ENCODE assay signal across 8 cellular contexts in the genomic region with DNA sequence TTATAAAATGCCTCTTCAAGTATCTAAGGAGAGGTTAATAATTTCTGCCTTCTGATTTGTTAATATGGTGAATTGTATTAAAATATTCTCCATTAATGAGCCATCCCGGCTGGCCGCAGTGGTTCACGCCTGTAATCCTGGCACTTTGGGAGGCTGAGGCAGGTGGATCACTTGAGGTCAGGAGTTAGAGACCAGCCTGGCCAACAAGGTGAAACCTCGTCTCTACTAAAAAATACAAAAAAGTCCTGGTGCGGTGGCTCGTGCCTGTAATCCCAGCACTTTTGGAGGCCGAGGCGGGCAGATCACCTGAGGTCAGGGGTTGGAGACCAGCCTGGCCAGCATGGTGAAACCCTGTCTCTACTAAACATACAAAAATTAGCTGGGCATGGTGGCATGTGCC. TPM values are rescaled to one million over a fixed set of nuclear protein-coding genes. Genes with fewer than 3 reads are reported as not detected.
DNase-seq lines count a peak whose midpoint lies in the region; ATAC-seq and TF ChIP-seq lines count a peak whose summit lies in the region.
"Not testable (repeated sequence)": the region's sequence is repeated elsewhere in the genome, so short reads cannot be mapped to it uniquely, and the experiment has no call there.
"Had no signal": no experiment of that assay in that cellular context is flagged by ENCODE, and none has a peak within 500 bp of the region (broad histone marks: within the 10 kb centered on the region; RNA-seq: fewer than 3 reads in every experiment).

No MANE protein-coding gene starts in this region.

- intact Hi-C loops in posterior vena cava (cut with DNase I): not testable (repeated sequence)

- H3K4me3 Mint-ChIP-seq in activated CD8-positive, alpha-beta T cell treated with anti-CD3 and anti-CD28 coated beads, Interleukin-2, amount 10 ng/mL, durations not matched to agents 7 days and 5 days; endothelial cell (ENCODE audit: unreplicated experiment); type B pancreatic cell: not testable (repeated sequence)

- H3K4me1 ChIP-seq in right atrium auricular region: not testable (repeated sequence)

- not testable (repeated sequence) for H3K9me3 ChIP-seq in right atrium auricular region

- CTCF ChIA-PET in activated CD8-positive, alpha-beta T cell treated with anti-CD3 and anti-CD28 coated beads, Interleukin-2, amount 10 ng/mL, durations not matched to agents 7 days and 5 days (lab: Charles Lee): not testable (repeated sequence)

- H3K4me3 ChIP-seq in right atrium auricular region: not testable (repeated sequence)

- not testable (repeated sequence) for H3K27ac ChIP-seq in right atrium auricular region

- H3K4me1 Mint-ChIP-seq in activated CD8-positive, alpha-beta T cell treated with anti-CD3 and anti-CD28 coated beads, Interleukin-2, amount 10 ng/mL, durations not matched to agents 7 days and 5 days (ENCODE audit: low read depth); type B pancreatic cell (ENCODE audit: unreplicated experiment): not testable (repeated sequence)
- peaks cover 32% of the 10 kb centered on the region for H3K4me1 Mint-ChIP-seq in endothelial cell (ENCODE audit: unreplicated experiment)

- not testable (repeated sequence) for H3K36me3 Mint-ChIP-seq in activated CD8-positive, alpha-beta T cell treated with anti-CD3 and anti-CD28 coated beads, Interleukin-2, amount 10 ng/mL, durations not matched to agents 7 days and 5 days (ENCODE audit: low read depth); type B pancreatic cell
- peaks cover 13% of the 10 kb centered on the region for H3K36me3 Mint-ChIP-seq in endothelial cell (ENCODE audit: low read depth, unreplicated experiment)

- POLR2A ChIA-PET in activated CD8-positive, alpha-beta T cell treated with anti-CD3 and anti-CD28 coated beads, Interleukin-2, amount 10 ng/mL, durations not matched to agents 7 days and 5 days (lab: Charles Lee): not testable (repeated sequence)

- not testable (repeated sequence) for H3K27me3 ChIP-seq in right atrium auricular region

- TF ChIP-seq CTCF in endothelial cell (IDR thresholded peaks at IDR 0.05; ENCODE audit: unreplicated experiment); right atrium auricular region (IDR thresholded peaks at IDR 0.05); type B pancreatic cell (conservative IDR thresholded peaks at IDR 0.05): not testable (repeated sequence)

- not testable (repeated sequence) for ATAC-seq in activated CD8-positive, alpha-beta T cell treated with anti-CD3 and anti-CD28 coated beads, Interleukin-2, amount 10 ng/mL, durations not matched to agents 7 days and 5 days

- H3K27me3 Mint-ChIP-seq in activated CD8-positive, alpha-beta T cell treated with anti-CD3 and anti-CD28 coated beads, Interleukin-2, amount 10 ng/mL, durations not matched to agents 7 days and 5 days (ENCODE audit: low read depth): peaks cover 22% of the 10 kb centered on the region
- not testable (repeated sequence) for H3K27me3 Mint-ChIP-seq in endothelial cell (ENCODE audit: unreplicated experiment)
- peaks cover 18% of the 10 kb centered on the region for H3K27me3 Mint-ChIP-seq in type B pancreatic cell

- not testable (repeated sequence) for H3K36me3 ChIP-seq in right atrium auricular region

- not testable (repeated sequence) for H3K27ac Mint-ChIP-seq in activated CD8-positive, alpha-beta T cell treated with anti-CD3 and anti-CD28 coated beads, Interleukin-2, amount 10 ng/mL, durations not matched to agents 7 days and 5 days; type B pancreatic cell
- peak overlapping the region; percentile 98 for H3K27ac Mint-ChIP-seq in endothelial cell (ENCODE audit: unreplicated experiment)

- H3K9me3 Mint-ChIP-seq in activated CD8-positive, alpha-beta T cell treated with anti-CD3 and anti-CD28 coated beads, Interleukin-2, amount 10 ng/mL, durations not matched to agents 7 days and 5 days (ENCODE audit: insufficient read depth); endothelial cell (ENCODE audit: unreplicated experiment); type B pancreatic cell: not testable (repeated sequence)

- DNase-seq in activated CD8-positive, alpha-beta T cell treated with anti-CD3 and anti-CD28 coated beads, Interleukin-2, amount 10 ng/mL, durations not matched to agents 7 days and 5 days: peak; percentile 12
- DNase-seq in endothelial cell (ENCODE audit: low spot score): not testable (repeated sequence)
- DNase-seq in right atrium auricular region (ENCODE audit: low spot score) (peak; percentile 26), mesenteric fat pad (ENCODE audit: low spot score) (peak; percentile 35), posterior vena cava (ENCODE audit: low spot score) (peak; percentile 52), type B pancreatic cell (ENCODE audit: extremely low spot score, unreplicated experiment) (peak; percentile 29)

RNA-seq across cellular contexts. Expression of gene GPR132, which starts 44.0 kb away (rescaled TPM):
- total RNA-seq in activated CD8-positive, alpha-beta T cell treated with anti-CD3 and anti-CD28 coated beads, Interleukin-2, amount 10 ng/mL, durations not matched to agents 7 days and 5 days: 10 to 100 TPM; 35.7 to 40.4 TPM
- total RNA-seq in endothelial cell (ENCODE audit: unreplicated experiment) (not detected), right atrium auricular region (1 to 10 TPM in 1 of 2 donors, under 1 TPM in 1; 0.67 to 1.2 TPM), mesenteric fat pad (4.5 TPM), posterior vena cava (1 to 10 TPM; 1.8 to 3.1 TPM), type B pancreatic cell (ENCODE audit: low replicate concordance) (0.24 and 0.33 TPM in 2 replicates)
- total RNA-seq: A172, Caco-2 had no signal

RNA-seq across cellular contexts. Expression of gene JAG2, which starts 59.3 kb away (rescaled TPM):
- total RNA-seq in activated CD8-positive, alpha-beta T cell treated with anti-CD3 and anti-CD28 coated beads, Interleukin-2, amount 10 ng/mL, durations not matched to agents 7 days and 5 days: 1 to 10 TPM; 2.5 to 2.9 TPM
- total RNA-seq in endothelial cell (ENCODE audit: unreplicated experiment) (280 TPM), right atrium auricular region (10 to 100 TPM; 14.5 to 17.3 TPM), mesenteric fat pad (25.1 TPM), posterior vena cava (10 to 100 TPM; 13.0 to 17.3 TPM), type B pancreatic cell (ENCODE audit: low replicate concordance) (16.5 and 37.1 TPM in 2 replicates)
